8 cellular contexts compared by ENCODE assay signal in the genomic region with DNA sequence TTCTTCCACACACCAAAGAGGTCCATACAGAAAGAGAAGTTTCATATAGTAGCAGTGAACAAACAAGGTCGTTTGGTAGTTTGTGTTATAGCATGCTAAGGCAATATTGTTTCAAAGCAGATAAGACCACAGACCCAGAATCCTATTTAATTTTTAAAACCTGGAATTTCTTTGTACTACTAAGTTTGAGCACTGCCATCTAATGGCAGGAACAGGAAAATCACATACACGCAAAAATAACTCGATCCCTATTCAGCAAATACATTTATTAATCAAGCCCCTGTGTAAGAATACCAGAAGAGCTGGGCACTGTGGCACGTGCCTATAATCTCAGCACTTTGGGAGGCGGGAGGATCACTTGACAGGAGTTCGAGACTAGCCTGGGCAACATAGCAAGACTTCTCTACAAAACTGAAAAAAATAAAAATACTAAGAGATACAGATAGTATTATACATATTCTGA. TPM values are rescaled to one million over a fixed set of nuclear protein-coding genes. Genes with fewer than 3 reads are reported as not detected.
DNase-seq lines count a peak whose midpoint lies in the region; ATAC-seq, FAIRE-seq and TF ChIP-seq lines count a peak whose summit lies in the region.

No MANE protein-coding gene starts in this region.

- peak; percentile 78 for TF ChIP-seq CTCF in neural cell (IDR thresholded peaks at IDR 0.05; ENCODE audit: poor library complexity, severe bottlenecking)

- H3K4me3 ChIP-seq in neural cell (ENCODE audit: low read length) = no peak overlapping the region

- peaks cover 17% of the 10 kb centered on the region for H3K79me2 ChIP-seq in neural cell (replicated peaks; ENCODE audit: insufficient read depth, low read length)

- H3K9ac ChIP-seq in neural cell (ENCODE audit: low read length) = no peak overlapping the region

- H3K9me2 ChIP-seq in neural cell (ENCODE audit: insufficient read depth, low read length) = no peaks in the 10 kb centered on the region

- peak; percentile 55 for FAIRE-seq in A204.1 (lab: Jason Lieb, UNC)

- peak; percentile 64 for TF ChIP-seq RAD21 in neural cell (conservative IDR thresholded peaks at IDR 0.05)

- no peaks in the 10 kb centered on the region for H3K36me3 ChIP-seq in neural cell (ENCODE audit: insufficient read depth, low read length)

- no peak overlapping the region for H3K27ac ChIP-seq in neural cell (ENCODE audit: low read length)

- H3K9me3 ChIP-seq in neural cell (ENCODE audit: low read length) = no peaks in the 10 kb centered on the region

- no peak overlapping the region for H3K4me3 Mint-ChIP-seq in activated naive CD8-positive, alpha-beta T cell treated with anti-CD3 and anti-CD28 coated beads, Interleukin-2, amount 50 U/mL, for 24 hours

- H3K27ac Mint-ChIP-seq in activated naive CD8-positive, alpha-beta T cell treated with anti-CD3 and anti-CD28 coated beads, Interleukin-2, amount 50 U/mL, for 24 hours = no peak overlapping the region

- H3K9me3 Mint-ChIP-seq in activated naive CD8-positive, alpha-beta T cell treated with anti-CD3 and anti-CD28 coated beads, Interleukin-2, amount 50 U/mL, for 24 hours = no peaks in the 10 kb centered on the region

- no peak overlapping the region for H2AFZ ChIP-seq in neural cell (ENCODE audit: low read depth, low read length)

- no peak overlapping the region for H3K4me2 ChIP-seq in neural cell (ENCODE audit: low read length)

- no peaks in the 10 kb centered on the region for H3F3A ChIP-seq in neural cell (ENCODE audit: insufficient read depth, low read length, poor library complexity, severe bottlenecking)

- H3K36me3 Mint-ChIP-seq in activated naive CD8-positive, alpha-beta T cell treated with anti-CD3 and anti-CD28 coated beads, Interleukin-2, amount 50 U/mL, for 24 hours (ENCODE audit: low read depth) = no peaks in the 10 kb centered on the region

- peaks cover 27% of the 10 kb centered on the region for H3K4me1 Mint-ChIP-seq in activated naive CD8-positive, alpha-beta T cell treated with anti-CD3 and anti-CD28 coated beads, Interleukin-2, amount 50 U/mL, for 24 hours

- no peaks in the 10 kb centered on the region for H3K27me3 ChIP-seq in neural cell (ENCODE audit: insufficient read depth, low read depth, low read length)

- no peak for TF ChIP-seq EP300 in neural cell (conservative IDR thresholded peaks at IDR 0.05; ENCODE audit: poor library complexity, severe bottlenecking)

- DNase-seq in GM03348 (ENCODE audit: low spot score) = peak; percentile 66
- peak; percentile 49 for DNase-seq in NCI-H345 treated with DMSO at 0.1 percent for 48 hours (lab: John Stamatoyannopoulos, UW; ENCODE audit: unreplicated experiment)
- DNase-seq in cerebellum (ENCODE audit: low spot score) = peak; percentile 49
- DNase-seq in NCI-H524 treated with DMSO at 0.1 percent for 48 hours (lab: John Stamatoyannopoulos, UW) = no peak
- no peak for DNase-seq in activated naive CD8-positive, alpha-beta T cell treated with anti-CD3 and anti-CD28 coated beads, Interleukin-2, amount 50 U/mL, for 24 hours

- no peak for ATAC-seq in GM21576 (IDR thresholded peaks at IDR 0.05; ENCODE audit: unreplicated experiment)
- no peak for ATAC-seq in activated naive CD8-positive, alpha-beta T cell treated with anti-CD3 and anti-CD28 coated beads, Interleukin-2, amount 50 U/mL, for 24 hours

- no peaks in the 10 kb centered on the region for H4K20me1 ChIP-seq in neural cell (ENCODE audit: insufficient read depth)

- peaks cover 8% of the 10 kb centered on the region for H3K27me3 Mint-ChIP-seq in activated naive CD8-positive, alpha-beta T cell treated with anti-CD3 and anti-CD28 coated beads, Interleukin-2, amount 50 U/mL, for 24 hours

TF ChIP-seq in neural cell, 6 proteins besides CTCF, POLR2A, EP300 and RAD21:
- TF ChIP-seq SMC3 (conservative IDR thresholded peaks at IDR 0.05; ENCODE audit: poor library complexity) (peak; percentile 71), TAF1 (IDR thresholded peaks at IDR 0.05; ENCODE audit: low read depth) (no peak)
TF ChIP-seq in neural cell: peak in this region for 1.

RNA-seq across cellular contexts. Expression of gene BTBD10, which starts 2.9 kb away (rescaled TPM):
- total RNA-seq in cerebellum = 102 TPM
- 143 and 146 TPM in 2 replicates for polyA plus RNA-seq in neural cell
- 238 and 240 TPM in 2 replicates for polyA minus RNA-seq in neural cell

RNA-seq across cellular contexts. Expression of gene PTH, which starts 29.9 kb away (rescaled TPM):
- not detected for total RNA-seq in cerebellum
- not detected in 2 replicates for polyA plus RNA-seq in neural cell
- not detected in 2 replicates for polyA minus RNA-seq in neural cell

Comparison
In these comparisons a context has a peak if more than half of its experiments do, and no peak if none do; other contexts are left out.
1. DNase-seq: peak in GM03348 (single experiment), NCI-H345 treated with DMSO at 0.1 percent for 48 hours (single experiment) and cerebellum (single experiment); none in NCI-H524 treated with DMSO at 0.1 percent for 48 hours (single experiment) and activated naive CD8-positive, alpha-beta T cell treated with anti-CD3 and anti-CD28 coated beads, Interleukin-2, amount 50 U/mL, for 24 hours (single experiment).